In the genomic region with DNA sequence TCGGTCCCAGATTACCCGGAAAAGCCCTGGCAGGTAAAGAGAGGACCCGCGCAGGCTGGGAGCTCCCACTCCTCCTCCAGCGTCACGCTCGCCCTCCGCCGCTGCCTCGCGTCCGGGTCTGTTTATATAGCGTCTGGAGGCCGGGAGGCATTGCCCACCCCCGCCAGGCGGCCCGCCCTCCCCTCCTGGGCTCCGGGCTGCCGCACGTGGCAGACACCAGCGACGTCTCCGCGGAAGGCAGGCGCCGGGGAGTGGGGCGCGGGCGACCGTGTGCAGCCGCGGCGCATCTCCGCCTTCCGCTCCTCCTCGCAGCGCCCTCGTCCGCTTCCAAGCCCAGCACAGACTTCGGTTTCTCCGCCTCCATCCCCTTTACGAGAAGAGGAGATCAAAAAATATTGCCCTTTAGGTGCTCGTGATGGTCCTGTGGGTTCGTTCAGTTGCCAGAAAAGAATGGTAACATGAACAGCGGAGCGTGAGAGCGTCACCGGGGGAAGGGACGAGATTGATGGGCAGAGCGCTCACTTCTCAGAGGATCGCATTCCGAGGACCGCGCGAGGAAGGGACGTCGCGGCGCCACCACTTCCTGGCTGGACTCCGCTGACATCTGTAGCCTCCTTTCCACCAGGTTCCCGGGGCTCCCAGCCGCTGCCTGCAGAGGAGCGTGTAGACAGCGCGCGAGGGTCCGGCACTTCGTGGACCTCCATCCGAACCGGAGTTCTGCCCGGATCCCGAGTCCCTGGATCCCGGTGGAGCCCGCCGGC, we compare ENCODE assay signal across 1 cellular context.
TF ChIP-seq lines count a peak whose summit lies in the region.

Gene GALNTL6, plus strand, starts transcription at position 210 of the 761 bp plus-strand sequence.

TF ChIP-seq in SK-N-SH treated with all-trans-retinoic acid at 6 μM for 48 hours, 23 proteins besides CTCF, POLR2A, EP300 and RAD21 (continued from another document):
- TF ChIP-seq CREB5 (CRISPR knock-in tag; IDR thresholded peaks at IDR 0.05; ENCODE audit: low read depth) (no peak), BACH2 (CRISPR knock-in tag; IDR thresholded peaks at IDR 0.05; ENCODE audit: borderline replicate concordance) (no peak), ARNTL (CRISPR knock-in tag; IDR thresholded peaks at IDR 0.05; ENCODE audit: borderline replicate concordance, low read depth) (no peak), POU6F1 (CRISPR knock-in tag; IDR thresholded peaks at IDR 0.05; ENCODE audit: borderline replicate concordance, low read depth) (no peak), SNAI2 (CRISPR knock-in tag; IDR thresholded peaks at IDR 0.05) (no peak), ESRRG (CRISPR knock-in tag; IDR thresholded peaks at IDR 0.05) (no peak)
